Comparison of ENCODE assay signal across 10 cellular contexts in the genomic region with DNA sequence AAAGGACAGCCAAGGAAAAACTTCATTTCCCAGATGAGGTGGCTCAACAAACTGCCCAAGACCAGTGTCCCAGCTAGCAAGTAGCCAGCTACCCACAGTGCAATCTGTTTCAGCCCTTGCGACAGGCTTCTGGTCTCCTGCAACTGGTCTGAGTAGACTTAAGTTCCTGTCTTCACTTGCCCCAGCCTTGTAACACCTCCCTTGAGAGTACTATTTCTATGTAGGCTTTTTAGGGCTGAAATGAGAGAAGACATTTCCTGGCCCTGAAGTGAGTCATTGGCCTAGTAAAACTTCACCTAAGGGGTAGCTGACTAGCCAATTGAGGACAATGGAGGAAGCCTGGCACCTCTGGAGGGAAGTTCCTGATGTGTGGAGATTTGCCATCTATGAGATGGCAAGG.
DNase-seq lines count a peak whose midpoint lies in the region; ATAC-seq and TF ChIP-seq lines count a peak whose summit lies in the region.
"Had no signal": no experiment of that assay in that cellular context is flagged by ENCODE, and none has a peak within 500 bp of the region (broad histone marks: within the 10 kb centered on the region; RNA-seq: fewer than 3 reads in every experiment).

No MANE protein-coding gene starts in this region.

- H3K9me3 Mint-ChIP-seq in activated naive CD4-positive, alpha-beta T cell treated with anti-CD3 and anti-CD28 coated beads, Interleukin-2, amount 50 U/mL, for 72 hours, result no peaks in the 10 kb centered on the region
- no peaks in the 10 kb centered on the region for H3K9me3 Mint-ChIP-seq in brain
- H3K9me3 Mint-ChIP-seq in glutamatergic neuron (ENCODE audit: unreplicated experiment), result no peaks in the 10 kb centered on the region
- no peaks in the 10 kb centered on the region for H3K9me3 Mint-ChIP-seq in CD4-positive, alpha-beta T cell

- H3K4me1 Mint-ChIP-seq in brain (peaks cover 21% of the 10 kb centered on the region), glutamatergic neuron (ENCODE audit: low read depth, unreplicated experiment) (no peaks in the 10 kb centered on the region), T-helper 17 cell (peaks cover 3% of the 10 kb centered on the region)
- H3K4me1 Mint-ChIP-seq in CD4-positive, alpha-beta T cell (ENCODE audit: low read depth), result no peaks in the 10 kb centered on the region

- H3K36me3 Mint-ChIP-seq in activated naive CD4-positive, alpha-beta T cell treated with anti-CD3 and anti-CD28 coated beads, Interleukin-2, amount 50 U/mL, for 72 hours, result peaks cover 0 to 6% of the 10 kb centered on the region in 2 donors
- H3K36me3 Mint-ChIP-seq in brain (peaks cover 41% of the 10 kb centered on the region), glutamatergic neuron (ENCODE audit: unreplicated experiment) (no peaks in the 10 kb centered on the region), T-helper 17 cell (ENCODE audit: low read depth) (no peaks in the 10 kb centered on the region)
- peaks cover 20% of the 10 kb centered on the region for H3K36me3 Mint-ChIP-seq in CD4-positive, alpha-beta T cell (ENCODE audit: low read depth)

- H3K9me3 ChIP-seq in T-helper 17 cell (ENCODE audit: control insufficient read depth, low read length, poor library complexity, severe bottlenecking), result no peaks in the 10 kb centered on the region
- no peaks in the 10 kb centered on the region for H3K9me3 ChIP-seq in CD4-positive, alpha-beta T cell (ENCODE audit: control insufficient read depth, low read length)
- H3K9me3 ChIP-seq: right lobe of liver had no signal

- intact Hi-C loops in CD4-positive, alpha-beta T cell (cut with DNase I, micrococcal nuclease), result no loop called here

- DNase-seq in activated naive CD4-positive, alpha-beta T cell treated with anti-CD3 and anti-CD28 coated beads, Interleukin-2, amount 50 U/mL, for 72 hours (ENCODE audit: low spot score in 2 of 2), result no peak
- DNase-seq in activated naive CD4-positive, alpha-beta T cell treated with anti-CD3 and anti-CD28 coated beads, Interleukin-2, amount 50 U/mL, for 16 hours, result no peak
- DNase-seq in glutamatergic neuron (no peak), NCI-H187 treated with DMSO at 0.1 percent for 48 hours (lab: John Stamatoyannopoulos, UW) (no peak), T-helper 17 cell (no peak)
- no peak for DNase-seq in CD4-positive, alpha-beta T cell
- DNase-seq: right lobe of liver had no signal

- POLR2A ChIA-PET in CD4-positive, alpha-beta T cell (lab: Charles Lee), result no interaction called here

- CTCF ChIA-PET in CD4-positive, alpha-beta T cell (lab: Charles Lee), result no interaction called here

- peak; percentile 67 to 74 for ATAC-seq in activated naive CD4-positive, alpha-beta T cell treated with anti-CD3 and anti-CD28 coated beads, Interleukin-2, amount 50 U/mL, for 72 hours
- ATAC-seq in HG03280 (IDR thresholded peaks at IDR 0.05; ENCODE audit: unreplicated experiment) (peak; percentile 76), T-helper 17 cell (no peak)
- ATAC-seq in CD4-positive, alpha-beta T cell (ENCODE audit: poor library complexity), result no peak
- ATAC-seq: right lobe of liver had no signal

- H3K27me3 Mint-ChIP-seq in brain, result no peaks in the 10 kb centered on the region
- H3K27me3 Mint-ChIP-seq in glutamatergic neuron (ENCODE audit: unreplicated experiment), result no peaks in the 10 kb centered on the region
- H3K27me3 Mint-ChIP-seq in T-helper 17 cell, result no peaks in the 10 kb centered on the region
- no peaks in the 10 kb centered on the region for H3K27me3 Mint-ChIP-seq in CD4-positive, alpha-beta T cell

- H3K27me3 ChIP-seq in CD4-positive, alpha-beta T cell (ENCODE audit: control insufficient read depth, insufficient read depth, low read length), result no peaks in the 10 kb centered on the region
- H3K27me3 ChIP-seq: right lobe of liver had no signal

- no peak for TF ChIP-seq CTCF in brain (conservative IDR thresholded peaks at IDR 0.05)
- TF ChIP-seq CTCF in glutamatergic neuron (IDR thresholded peaks at IDR 0.05; ENCODE audit: partially characterized antibody, unreplicated experiment), result no peak
- no peak for TF ChIP-seq CTCF in CD4-positive, alpha-beta T cell (IDR thresholded peaks at IDR 0.05)

- no peak overlapping the region for H3K27ac ChIP-seq in CD4-positive, alpha-beta T cell (ENCODE audit: low read depth, low read length)
- H3K27ac ChIP-seq: C4-2B, right lobe of liver had no signal

- H3K4me3 Mint-ChIP-seq in brain (no peak overlapping the region), glutamatergic neuron (ENCODE audit: unreplicated experiment) (no peak overlapping the region), T-helper 17 cell (no peak overlapping the region)
- H3K4me3 Mint-ChIP-seq in CD4-positive, alpha-beta T cell, result no peak overlapping the region

- no peak overlapping the region for H3K27ac Mint-ChIP-seq in activated naive CD4-positive, alpha-beta T cell treated with anti-CD3 and anti-CD28 coated beads, Interleukin-2, amount 50 U/mL, for 72 hours
- H3K27ac Mint-ChIP-seq in brain, result peak overlapping the region in 4 of 5 experiments; percentile 58 to 94 (median 76)
- H3K27ac Mint-ChIP-seq in glutamatergic neuron (ENCODE audit: unreplicated experiment), result no peak overlapping the region
- H3K27ac Mint-ChIP-seq in T-helper 17 cell, result no peak overlapping the region
- H3K27ac Mint-ChIP-seq in CD4-positive, alpha-beta T cell, result no peak overlapping the region

Comparison
In these comparisons a context has a peak if more than half of its experiments do, and no peak if none do; other contexts are left out.
1. ATAC-seq: peak in activated naive CD4-positive, alpha-beta T cell treated with anti-CD3 and anti-CD28 coated beads, Interleukin-2, amount 50 U/mL, for 72 hours (2 of 2) and HG03280 (single experiment); none in T-helper 17 cell (single experiment) and CD4-positive, alpha-beta T cell (single experiment).
2. H3K27ac Mint-ChIP-seq: peak in brain (4 of 5); none in activated naive CD4-positive, alpha-beta T cell treated with anti-CD3 and anti-CD28 coated beads, Interleukin-2, amount 50 U/mL, for 72 hours (0 of 2), glutamatergic neuron (single experiment), T-helper 17 cell (single experiment) and CD4-positive, alpha-beta T cell (single experiment).